14 cellular contexts compared by ENCODE assay signal in genomic region chr17:42098747-42099399, GRCh38. TPM values are rescaled to one million over a fixed set of nuclear protein-coding genes. Genes with fewer than 3 reads are reported as not detected.
DNase-seq lines count a peak whose midpoint lies in the region; ATAC-seq and TF ChIP-seq lines count a peak whose summit lies in the region.
"Had no signal": no experiment of that assay in that cellular context is flagged by ENCODE, and none has a peak within 500 bp of the region (broad histone marks: within the 10 kb centered on the region; RNA-seq: fewer than 3 reads in every experiment).

No MANE protein-coding gene starts in this region.

- CTCF ChIA-PET in IMR-90 (lab: Yijun Ruan, JAX) (interaction anchor here (0.6 kb wide), 1 partner anchor 8 kb away, joined by 3 read pairs; no protein-coding TSS in a partner anchor), activated B cell treated with CpG ODN at 0.5 μM for 24 hours (lab: Charles Lee) (interaction anchor here (1.1 to 3.9 kb wide), 3 partner anchors 9 to 136 kb away, joined by 3 to 21 read pairs (median 4); no protein-coding TSS in a partner anchor), PC-3 (lab: Charles Lee) (no interaction called here)

- H3K4me3 ChIP-seq in BLaER1, result no peak overlapping the region
- H3K4me3 ChIP-seq in IMR-90 (ENCODE audit: insufficient read depth, low read depth, low read length), result no peak overlapping the region
- no peak overlapping the region for H3K4me3 ChIP-seq in mucosa of descending colon
- no peak overlapping the region for H3K4me3 ChIP-seq in PC-3 (ENCODE audit: low read length)

- no peaks in the 10 kb centered on the region for H3K9me2 ChIP-seq in PC-3 (replicated peaks; ENCODE audit: low read length)

- H3K9me3 Mint-ChIP-seq in activated B cell treated with CpG ODN at 0.5 μM for 24 hours, result no peaks in the 10 kb centered on the region

- ATAC-seq in IMR-90 (ENCODE audit: low read depth) (no peak), activated B cell treated with CpG ODN at 0.5 μM for 24 hours (ENCODE audit: low read depth) (no peak), mucosa of descending colon (peak; percentile 16), HG03521 (IDR thresholded peaks at IDR 0.05; ENCODE audit: unreplicated experiment) (no peak), PC-3 (no peak)
- ATAC-seq: heart right ventricle had no signal

- H3K4me1 ChIP-seq in BLaER1 (peaks cover 34% of the 10 kb centered on the region), IMR-90 (ENCODE audit: control insufficient read depth, insufficient read depth, low read length) (no peaks in the 10 kb centered on the region), mucosa of descending colon (ENCODE audit: low read depth) (no peaks in the 10 kb centered on the region), PC-3 (ENCODE audit: insufficient read depth, low read length) (peaks cover 3% of the 10 kb centered on the region; the same call in 1 of the 2 replicates)

- H3K56ac ChIP-seq in IMR-90 (ENCODE audit: extremely low read depth, insufficient read depth, low read length), result no peak overlapping the region

- H3K4me1 Mint-ChIP-seq in activated B cell treated with CpG ODN at 0.5 μM for 24 hours, result peaks cover 12% of the 10 kb centered on the region

- no peak overlapping the region for H2AFZ ChIP-seq in IMR-90 (replicated peaks; ENCODE audit: low read length, poor library complexity)
- no peak overlapping the region for H2AFZ ChIP-seq in PC-3 (ENCODE audit: low read length)

- H2BK15ac ChIP-seq in IMR-90 (ENCODE audit: low read depth, low read length), result no peak overlapping the region

- no peak overlapping the region for H3K4ac ChIP-seq in IMR-90 (ENCODE audit: low read depth, low read length)

- no peak overlapping the region for H4K8ac ChIP-seq in IMR-90 (ENCODE audit: low read depth in 2 of 2, low read length in 2 of 2)

- H4K5ac ChIP-seq in IMR-90 (ENCODE audit: low read depth, low read length), result no peak overlapping the region

- DNase-seq in IMR-90 (no peak), activated B cell treated with CpG ODN at 0.5 μM for 24 hours (no peak), mucosa of descending colon (no peak), SW 1271 (lab: John Stamatoyannopoulos, UW) (no peak), DMS79 treated with DMSO at 0.1 percent for 48 hours (lab: John Stamatoyannopoulos, UW) (no peak), PC-3 (no peak)
- DNase-seq: activated CD8-positive, alpha-beta memory T cell treated with anti-CD3 and anti-CD28 coated beads, Interleukin-2, amount 10 ng/mL, durations not matched to agents 7 days and 5 days; central memory CD4-positive, alpha-beta T cell; heart right ventricle had no signal

- no peaks in the 10 kb centered on the region for H3K79me1 ChIP-seq in IMR-90 (ENCODE audit: low read depth in 1 of 2, low read length in 2 of 2)

- TF ChIP-seq CTCF in IMR-90 (conservative IDR thresholded peaks at IDR 0.05; ENCODE audit: low read depth, low read length) (no peak), activated B cell treated with CpG ODN at 0.5 μM for 24 hours (IDR thresholded peaks at IDR 0.05) (no peak), mucosa of descending colon (IDR thresholded peaks at IDR 0.05) (no peak), PC-3 (conservative IDR thresholded peaks at IDR 0.05; ENCODE audit: low read depth, low read length) (no peak)

- TF ChIP-seq RAD21 in IMR-90 (IDR thresholded peaks at IDR 0.05; ENCODE audit: low read length), result no peak

- peak overlapping the region; percentile 35 for H3K4me3 Mint-ChIP-seq in activated B cell treated with CpG ODN at 0.5 μM for 24 hours
- H3K4me3 Mint-ChIP-seq: activated CD8-positive, alpha-beta memory T cell treated with anti-CD3 and anti-CD28 coated beads, Interleukin-2, amount 10 ng/mL, durations not matched to agents 7 days and 5 days had no signal

- H3K79me2 ChIP-seq in PC-3 (ENCODE audit: low read length), result no peaks in the 10 kb centered on the region

- H3K27me3 ChIP-seq in BLaER1 (peaks cover 18% of the 10 kb centered on the region), IMR-90 (ENCODE audit: control insufficient read depth, insufficient read depth, low read length) (peaks cover 59% of the 10 kb centered on the region), PC-3 (ENCODE audit: low read length) (no peaks in the 10 kb centered on the region)
- H3K27me3 ChIP-seq: pancreas had no signal

- no peak overlapping the region for H3K9ac ChIP-seq in BLaER1
- H3K9ac ChIP-seq in IMR-90 (ENCODE audit: low read depth, low read length), result no peak overlapping the region
- no peak overlapping the region for H3K9ac ChIP-seq in PC-3 (ENCODE audit: low read length)

- H3K9me3 ChIP-seq in BLaER1 (no peaks in the 10 kb centered on the region), IMR-90 (ENCODE audit: control insufficient read depth, insufficient read depth, low read length) (no peaks in the 10 kb centered on the region), mucosa of descending colon (no peaks in the 10 kb centered on the region), PC-3 (ENCODE audit: low read length) (no peaks in the 10 kb centered on the region)
- H3K9me3 ChIP-seq: heart right ventricle, pancreas had no signal

- H2BK120ac ChIP-seq in IMR-90 (ENCODE audit: low read depth, low read length), result no peak overlapping the region

- H3K9me1 ChIP-seq in IMR-90 (ENCODE audit: insufficient read depth, low read length), result no peaks in the 10 kb centered on the region

- H3K36me3 Mint-ChIP-seq in activated B cell treated with CpG ODN at 0.5 μM for 24 hours (ENCODE audit: low read depth), result no peaks in the 10 kb centered on the region

- no peak overlapping the region for H3K27ac Mint-ChIP-seq in activated B cell treated with CpG ODN at 0.5 μM for 24 hours
- H3K27ac Mint-ChIP-seq: activated CD8-positive, alpha-beta memory T cell treated with anti-CD3 and anti-CD28 coated beads, Interleukin-2, amount 10 ng/mL, durations not matched to agents 7 days and 5 days had no signal

- no TSS peak for BruUV-seq in IMR-90 (replicated peaks; lab: Mats Ljungman, UMichigan)
- BruUV-seq in PC-3 (replicated peaks; lab: Mats Ljungman, UMichigan), result no TSS peak

- intact Hi-C loops in IMR-90 (cut with micrococcal nuclease) (no loop called here), activated B cell treated with CpG ODN at 0.5 μM for 24 hours (cut with micrococcal nuclease) (loop anchor here (1.0 kb wide), 1 partner anchor 17 kb away; no protein-coding TSS in a partner anchor), mucosa of descending colon (cut with DNase I, micrococcal nuclease) (no loop called here), PC-3 (cut with micrococcal nuclease) (no loop called here)

- 57% methylated on average over 6 of the region's 14 CpGs; no CpG with 5 or more reads in 1 of the 2 experiments for WGBS in IMR-90 (ENCODE audit: extremely low coverage in 2 of 2, insufficient read length in 1 of 2), 2 experiments

- peaks cover 9% of the 10 kb centered on the region for H3K27me3 Mint-ChIP-seq in activated B cell treated with CpG ODN at 0.5 μM for 24 hours

- H3K36me3 ChIP-seq in BLaER1 (no peaks in the 10 kb centered on the region), IMR-90 (ENCODE audit: control insufficient read depth, insufficient read depth, low read length) (no peaks in the 10 kb centered on the region), mucosa of descending colon (ENCODE audit: low read depth) (no peaks in the 10 kb centered on the region), PC-3 (ENCODE audit: low read depth, low read length) (no peaks in the 10 kb centered on the region)
- H3K36me3 ChIP-seq: pancreas had no signal

- no peak overlapping the region for H2BK20ac ChIP-seq in IMR-90 (ENCODE audit: low read depth, low read length)

- no peaks in the 10 kb centered on the region for H3F3A ChIP-seq in PC-3 (ENCODE audit: low read length, unreplicated experiment)

- TF ChIP-seq POLR2A in IMR-90 (IDR thresholded peaks at IDR 0.05; ENCODE audit: low read depth, low read length), result no peak

- POLR2A ChIA-PET in IMR-90 (lab: Charles Lee; ENCODE audit: unreplicated experiment) (no interaction called here), activated B cell treated with CpG ODN at 0.5 μM for 24 hours (lab: Charles Lee) (interaction anchor here (0.5 to 4.2 kb wide), 4 partner anchors 9 to 133 kb away, joined by 5 to 33 read pairs (median 6); partner anchors contain the start of genes CNP and DHX58), PC-3 (lab: Charles Lee; ENCODE audit: unreplicated experiment) (no interaction called here)

- peak overlapping the region; percentile 65 for H2AK9ac ChIP-seq in IMR-90 (replicated peaks; ENCODE audit: low read depth, low read length, poor library complexity)

- no peak overlapping the region for H3K18ac ChIP-seq in IMR-90 (ENCODE audit: low read depth, low read length)

- H3K23ac ChIP-seq in IMR-90 (ENCODE audit: low read depth, low read length), result no peak overlapping the region

- H2BK5ac ChIP-seq in IMR-90 (ENCODE audit: low read depth, low read length, poor library complexity, severe bottlenecking), result no peak overlapping the region

- H3K27ac ChIP-seq in BLaER1, result no peak overlapping the region
- no peak overlapping the region for H3K27ac ChIP-seq in IMR-90 (ENCODE audit: insufficient read depth, low read length)
- no peak overlapping the region for H3K27ac ChIP-seq in PC-3 (ENCODE audit: low read length)
- H3K27ac ChIP-seq: heart right ventricle, pancreas had no signal

- no peak overlapping the region for H2AK5ac ChIP-seq in IMR-90 (ENCODE audit: low read depth, low read length)

- H3K4me2 ChIP-seq in BLaER1 (peak overlapping the region; percentile 26; the same call in 1 of the 2 replicates), IMR-90 (ENCODE audit: low read depth, low read length) (no peak overlapping the region), PC-3 (ENCODE audit: low read length) (no peak overlapping the region)

- in situ Hi-C loops in IMR-90 (cut with MboI; ENCODE audit: low sequenced_read_pairs), result no loop called here

- dilution Hi-C loops in IMR-90 (cut with HindIII; ENCODE audit: low sequenced_read_pairs, unreplicated experiment), result no loop called here

- H3K14ac ChIP-seq in IMR-90 (replicated peaks; ENCODE audit: low read depth, low read length), result no peak overlapping the region

- no peak overlapping the region for H4K91ac ChIP-seq in IMR-90 (ENCODE audit: insufficient read depth, low read depth, low read length)

- no peaks in the 10 kb centered on the region for H4K20me1 ChIP-seq in BLaER1
- H4K20me1 ChIP-seq in IMR-90 (ENCODE audit: insufficient read depth, low read length), result no peaks in the 10 kb centered on the region
- H4K20me1 ChIP-seq in PC-3 (ENCODE audit: low read length), result no peaks in the 10 kb centered on the region

RNA-seq across cellular contexts. Expression of gene ZNF385C, which starts 0.6 kb away (rescaled TPM):
- total RNA-seq in IMR-90 (2012; rRNA removed), result not detected in 2 replicates
- polyA plus RNA-seq in IMR-90 (2012; rRNA removed), result not detected in 2 replicates
- not detected in 2 replicates for polyA plus RNA-seq in IMR-90 (2012; cell fraction: cytosol; rRNA removed)
- not detected in 2 replicates for polyA plus RNA-seq in IMR-90 (2012; cell fraction: nucleus; rRNA removed; ENCODE audit: low replicate concordance)
- total RNA-seq in activated B cell treated with CpG ODN at 0.5 μM for 24 hours, result 16.7 and 17.0 TPM in 2 replicates
- under 1 TPM; 0.41 to 0.96 (median 0.58) TPM for total RNA-seq in mucosa of descending colon
- 0.04 and 0.17 TPM in 2 replicates for total RNA-seq in PC-3 (2014; rRNA removed)
- total RNA-seq: RPMI7951 had no signal

RNA-seq across cellular contexts. Expression of gene DHX58, which starts 13.6 kb away (rescaled TPM):
- 1.1 and 1.4 TPM in 2 replicates for total RNA-seq in IMR-90 (2012; rRNA removed)
- polyA plus RNA-seq in IMR-90 (2012; rRNA removed), result 1.9 and 2.8 TPM in 2 replicates
- polyA plus RNA-seq in IMR-90 (2012; cell fraction: cytosol; rRNA removed), result 1.9 and 2.5 TPM in 2 replicates
- 14.8 and 19.4 TPM in 2 replicates for polyA plus RNA-seq in IMR-90 (2012; cell fraction: nucleus; rRNA removed; ENCODE audit: low replicate concordance)
- total RNA-seq in activated B cell treated with CpG ODN at 0.5 μM for 24 hours, result 21.9 and 22.4 TPM in 2 replicates
- 10 to 100 TPM; 11.7 to 18.0 (median 14.0) TPM for total RNA-seq in mucosa of descending colon
- total RNA-seq in PC-3 (2014; rRNA removed), result not detected in 2 replicates

RNA-seq across cellular contexts. Expression of gene KAT2A, which starts 22.3 kb away (rescaled TPM):
- 5.3 and 6.3 TPM in 2 replicates for total RNA-seq in IMR-90 (2012; rRNA removed)
- polyA plus RNA-seq in IMR-90 (2012; rRNA removed), result 28.2 and 31.4 TPM in 2 replicates
- 12.9 and 17.4 TPM in 2 replicates for polyA plus RNA-seq in IMR-90 (2012; cell fraction: cytosol; rRNA removed)
- 273 and 329 TPM in 2 replicates for polyA plus RNA-seq in IMR-90 (2012; cell fraction: nucleus; rRNA removed; ENCODE audit: low replicate concordance)
- 33.4 and 40.1 TPM in 2 replicates for total RNA-seq in activated B cell treated with CpG ODN at 0.5 μM for 24 hours
- total RNA-seq in mucosa of descending colon, result 10 to 100 TPM; 21.6 to 47.8 (median 31.4) TPM
- total RNA-seq in PC-3 (2014; rRNA removed), result not detected in 2 replicates

RNA-seq across cellular contexts. Expression of gene HSPB9, which starts 23.7 kb away (rescaled TPM):
- total RNA-seq in IMR-90 (2012; rRNA removed) (not detected in 2 replicates), activated B cell treated with CpG ODN at 0.5 μM for 24 hours (not detected in 2 replicates), mucosa of descending colon (under 1 TPM in 1 of 3 donors, not detected in 2; 0.28 TPM), PC-3 (2014; rRNA removed) (not detected in 2 replicates)
- polyA plus RNA-seq in IMR-90 (2012; rRNA removed), result not detected in 2 replicates
- polyA plus RNA-seq in IMR-90 (2012; cell fraction: cytosol; rRNA removed), result not detected in 2 replicates
- polyA plus RNA-seq in IMR-90 (2012; cell fraction: nucleus; rRNA removed; ENCODE audit: low replicate concordance), result 0.06 and 0.09 TPM in 2 replicates
- total RNA-seq: G401, RPMI7951 had no signal

RNA-seq across cellular contexts. Expression of gene C17orf113, which starts 48.5 kb away (rescaled TPM):
- total RNA-seq in IMR-90 (2012; rRNA removed), result under 0.01 TPM in 1 of 2 replicates, not detected in the other
- polyA plus RNA-seq in IMR-90 (2012; rRNA removed), result 0.03 and 0.07 TPM in 2 replicates
- polyA plus RNA-seq in IMR-90 (2012; cell fraction: cytosol; rRNA removed), result 0.06 and 0.10 TPM in 2 replicates
- 0.08 and 0.10 TPM in 2 replicates for polyA plus RNA-seq in IMR-90 (2012; cell fraction: nucleus; rRNA removed; ENCODE audit: low replicate concordance)
- 3.1 and 4.5 TPM in 2 replicates for total RNA-seq in activated B cell treated with CpG ODN at 0.5 μM for 24 hours
- 1 to 10 TPM; 1.2 to 3.8 (median 2.0) TPM for total RNA-seq in mucosa of descending colon
- 0.62 and 1.8 TPM in 2 replicates for total RNA-seq in PC-3 (2014; rRNA removed)
